In the genomic region with DNA sequence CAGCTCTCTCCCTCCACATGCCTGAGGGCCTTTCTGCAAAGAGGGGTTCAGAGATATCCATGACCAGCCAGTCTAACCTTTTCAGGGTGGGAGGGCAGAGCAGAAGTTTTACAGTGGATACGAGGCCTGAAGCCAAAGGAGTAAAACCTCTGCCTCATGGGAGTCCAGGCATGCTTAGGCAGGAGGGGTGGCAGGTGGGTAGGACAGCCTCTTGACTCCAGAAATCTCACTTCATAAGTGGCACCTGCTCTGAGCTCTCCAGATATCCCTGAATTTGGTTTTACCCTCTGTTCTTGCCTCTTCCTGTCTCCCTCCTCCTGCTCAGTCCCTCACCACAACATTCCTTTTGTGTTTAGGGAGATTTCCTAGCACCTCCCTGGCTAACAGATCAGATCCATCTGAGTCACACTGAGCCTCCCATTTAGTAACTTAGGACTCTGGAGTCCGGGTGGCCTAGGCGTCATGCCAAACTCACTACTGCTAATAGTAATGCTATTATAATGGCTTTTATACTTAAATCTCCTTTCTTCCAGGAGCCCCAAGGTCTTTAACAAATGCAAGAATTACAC, we compare ENCODE assay signal across 13 cellular contexts.
DNase-seq lines count a peak whose midpoint lies in the region; ATAC-seq, FAIRE-seq and TF ChIP-seq lines count a peak whose summit lies in the region.
"Had no signal": no experiment of that assay in that cellular context is flagged by ENCODE, and none has a peak within 500 bp of the region (broad histone marks: within the 10 kb centered on the region; RNA-seq: fewer than 3 reads in every experiment).

No MANE protein-coding gene starts in this region.

- peak overlapping the region; percentile 24 for H2AFZ ChIP-seq in IMR-90 (replicated peaks; ENCODE audit: low read length, poor library complexity)

- H2BK5ac ChIP-seq in IMR-90 (ENCODE audit: low read depth, low read length, poor library complexity, severe bottlenecking) = no peak overlapping the region

- H3K9me3 Mint-ChIP-seq in osteocyte (ENCODE audit: unreplicated experiment) = no peaks in the 10 kb centered on the region
- H3K9me3 Mint-ChIP-seq in CD4-positive, alpha-beta memory T cell = peaks cover 0 to 2% (median 0%) of the 10 kb centered on the region in 8 donors

- H4K91ac ChIP-seq in IMR-90 (ENCODE audit: insufficient read depth, low read depth, low read length) = peak overlapping the region; percentile 27; the same call in 1 of the 2 replicates

- H2BK120ac ChIP-seq in IMR-90 (ENCODE audit: low read depth, low read length) = peak overlapping the region; percentile 53; the same call in 1 of the 2 replicates

- no CpG with 5 or more reads among the region's 3 CpGs for WGBS in IMR-90 (ENCODE audit: extremely low coverage in 2 of 2, insufficient read length in 1 of 2), 2 experiments

- TF ChIP-seq CTCF in IMR-90 (conservative IDR thresholded peaks at IDR 0.05; ENCODE audit: low read depth, low read length) = no peak
- TF ChIP-seq CTCF in osteocyte (IDR thresholded peaks at IDR 0.05) = no peak

- CTCF ChIA-PET in IMR-90 (lab: Yijun Ruan, JAX) = no interaction called here
- CTCF ChIA-PET in CD4-positive, alpha-beta memory T cell (lab: Charles Lee; ENCODE audit: partially characterized antibody) = interaction anchor here (3.4 kb wide), 1 partner anchor 15 kb away, joined by 23 read pairs; no protein-coding TSS in a partner anchor

- H2AK5ac ChIP-seq in IMR-90 (ENCODE audit: low read depth, low read length) = peak overlapping the region; percentile 48; the same call in 1 of the 2 replicates

- no peaks in the 10 kb centered on the region for H3K36me3 ChIP-seq in IMR-90 (ENCODE audit: control insufficient read depth, insufficient read depth, low read length)
- H3K36me3 ChIP-seq in CD4-positive, alpha-beta memory T cell (ENCODE audit: insufficient read depth, low read length) = no peaks in the 10 kb centered on the region

- no peaks in the 10 kb centered on the region for H3K36me3 Mint-ChIP-seq in osteocyte (ENCODE audit: unreplicated experiment)
- H3K36me3 Mint-ChIP-seq in CD4-positive, alpha-beta memory T cell = no peaks in the 10 kb centered on the region

- no TSS peak for BruUV-seq in IMR-90 (replicated peaks; lab: Mats Ljungman, UMichigan)

- TF ChIP-seq POLR2A in IMR-90 (IDR thresholded peaks at IDR 0.05; ENCODE audit: low read depth, low read length) (no peak), GM12891 (IDR thresholded peaks at IDR 0.05; ENCODE audit: low read depth, low read length) (no peak)

- POLR2A ChIA-PET in IMR-90 (lab: Charles Lee; ENCODE audit: unreplicated experiment) = no interaction called here
- POLR2A ChIA-PET in CD4-positive, alpha-beta memory T cell (lab: Charles Lee; ENCODE audit: partially characterized antibody) = no interaction called here

- H3K14ac ChIP-seq in IMR-90 (replicated peaks; ENCODE audit: low read depth, low read length) = 0 out of 2 replicates have a peak overlapping the region, but pooled peaks have one; percentile 50

- no peak for TF ChIP-seq RAD21 in IMR-90 (IDR thresholded peaks at IDR 0.05; ENCODE audit: low read length)

- dilution Hi-C loops in IMR-90 (cut with HindIII; ENCODE audit: low sequenced_read_pairs, unreplicated experiment) = no loop called here

- H3K4me1 Mint-ChIP-seq in osteocyte (ENCODE audit: unreplicated experiment) = peaks cover 21% of the 10 kb centered on the region
- no peaks in the 10 kb centered on the region for H3K4me1 Mint-ChIP-seq in CD4-positive, alpha-beta memory T cell

- intact Hi-C loops in IMR-90 (cut with micrococcal nuclease) = no loop called here
- intact Hi-C loops in CD4-positive, alpha-beta memory T cell (cut with micrococcal nuclease) = no loop called here

- peak; percentile 79 for ATAC-seq in IMR-90 (ENCODE audit: low read depth)

- no peaks in the 10 kb centered on the region for H3K27me3 ChIP-seq in IMR-90 (ENCODE audit: control insufficient read depth, insufficient read depth, low read length)
- H3K27me3 ChIP-seq in CD4-positive, alpha-beta memory T cell (ENCODE audit: insufficient read depth, low read length) = no peaks in the 10 kb centered on the region

- H3K9me3 ChIP-seq in IMR-90 (ENCODE audit: control insufficient read depth, insufficient read depth, low read length) = no peaks in the 10 kb centered on the region
- H3K9me3 ChIP-seq in CD4-positive, alpha-beta memory T cell (ENCODE audit: control insufficient read depth in 1 of 2, low read length in 2 of 2) = no peaks in the 10 kb centered on the region

- no peak overlapping the region for H3K9ac ChIP-seq in IMR-90 (ENCODE audit: low read depth, low read length)

- peak overlapping the region in 1 of 2 experiments; percentile 17; a peak in 1 of 4 replicates for H4K8ac ChIP-seq in IMR-90 (ENCODE audit: low read depth in 2 of 2, low read length in 2 of 2)

- peaks cover 8% of the 10 kb centered on the region for H3K4me1 ChIP-seq in IMR-90 (ENCODE audit: control insufficient read depth, insufficient read depth, low read length)
- H3K4me1 ChIP-seq in CD4-positive, alpha-beta memory T cell (ENCODE audit: insufficient read depth, low read length) = no peaks in the 10 kb centered on the region

- H2AK9ac ChIP-seq in IMR-90 (replicated peaks; ENCODE audit: low read depth, low read length, poor library complexity) = peak overlapping the region; percentile 73

- DNase-seq in Daoy (ENCODE audit: low read depth) (peak; percentile 43), IMR-90 (peak; percentile 85), osteocyte (ENCODE audit: extremely low spot score, unreplicated experiment) (no peak), GM12891 (ENCODE audit: insufficient read length, low spot score) (no peak), cerebellum (ENCODE audit: low spot score) (no peak)
- DNase-seq in CD4-positive, alpha-beta memory T cell = no peak
- DNase-seq: activated naive CD4-positive, alpha-beta T cell treated with anti-CD3 and anti-CD28 coated beads, Interleukin-2, amount 50 U/mL, for 16 hours; DMS153; NCI-H510A; small intestine; stimulated activated CD8-positive, alpha-beta memory T cell treated with anti-CD3 and anti-CD28 coated beads, Interleukin-4, amount 100 ng/mL, for 48 hours had no signal

- H4K20me1 ChIP-seq in IMR-90 (ENCODE audit: insufficient read depth, low read length) = no peaks in the 10 kb centered on the region

- peak overlapping the region; percentile 43 for H3K4ac ChIP-seq in IMR-90 (ENCODE audit: low read depth, low read length)

- peaks cover 12% of the 10 kb centered on the region for H3K9me1 ChIP-seq in IMR-90 (ENCODE audit: insufficient read depth, low read length)

- H3K18ac ChIP-seq in IMR-90 (ENCODE audit: low read depth, low read length) = no peak overlapping the region

- no peak overlapping the region for H3K4me2 ChIP-seq in IMR-90 (ENCODE audit: low read depth, low read length)

- H3K4me3 ChIP-seq in IMR-90 (ENCODE audit: insufficient read depth, low read depth, low read length) = no peak overlapping the region
- H3K4me3 ChIP-seq in CD4-positive, alpha-beta memory T cell (ENCODE audit: low read length in 2 of 2) = no peak overlapping the region

- H3K4me3 Mint-ChIP-seq in osteocyte (ENCODE audit: unreplicated experiment) = no peak overlapping the region
- no peak overlapping the region for H3K4me3 Mint-ChIP-seq in CD4-positive, alpha-beta memory T cell

- H3K27ac Mint-ChIP-seq in osteocyte (ENCODE audit: unreplicated experiment) = peak overlapping the region; percentile 9
- H3K27ac Mint-ChIP-seq in CD4-positive, alpha-beta memory T cell = peak overlapping the region in 2 of 7 donors; percentile 39 to 48

- in situ Hi-C loops in IMR-90 (cut with MboI; ENCODE audit: low sequenced_read_pairs) = no loop called here

- H4K5ac ChIP-seq in IMR-90 (ENCODE audit: low read depth, low read length) = no peak overlapping the region

- H3K56ac ChIP-seq in IMR-90 (ENCODE audit: extremely low read depth, insufficient read depth, low read length) = no peak overlapping the region

- H2BK15ac ChIP-seq in IMR-90 (ENCODE audit: low read depth, low read length) = peak overlapping the region; percentile 10; the same call in 1 of the 3 replicates

- H3K27ac ChIP-seq in IMR-90 (ENCODE audit: insufficient read depth, low read length) = no peak overlapping the region
- no peak overlapping the region for H3K27ac ChIP-seq in CD4-positive, alpha-beta memory T cell (ENCODE audit: low read depth, low read length)

- no peaks in the 10 kb centered on the region for H3K27me3 Mint-ChIP-seq in osteocyte (ENCODE audit: unreplicated experiment)
- no peaks in the 10 kb centered on the region for H3K27me3 Mint-ChIP-seq in CD4-positive, alpha-beta memory T cell

- no peak overlapping the region for H2BK20ac ChIP-seq in IMR-90 (ENCODE audit: low read depth, low read length)

- peak; percentile 68 for FAIRE-seq in endometrium (lab: Jason Lieb, UNC)
- FAIRE-seq in GM12891 (lab: Jason Lieb, UNC) = no peak
- FAIRE-seq: GM18507, small intestine had no signal

- H3K23ac ChIP-seq in IMR-90 (ENCODE audit: low read depth, low read length) = 0 out of 2 replicates have a peak overlapping the region, but pooled peaks have one; percentile 33

- H3K79me1 ChIP-seq in IMR-90 (ENCODE audit: low read depth in 1 of 2, low read length in 2 of 2) = no peaks in the 10 kb centered on the region

TF ChIP-seq in IMR-90, 13 proteins besides CTCF, POLR2A, EP300 and RAD21 (continues in another document):
- TF ChIP-seq SMC3 (IDR thresholded peaks at IDR 0.05; ENCODE audit: low read depth, low read length) (no peak), RCOR1 (IDR thresholded peaks at IDR 0.05; ENCODE audit: insufficient replicate concordance, low read length) (no peak), RFX5 (IDR thresholded peaks at IDR 0.05; ENCODE audit: low read depth, low read length) (no peak)
- TF ChIP-seq, protein P1, sequence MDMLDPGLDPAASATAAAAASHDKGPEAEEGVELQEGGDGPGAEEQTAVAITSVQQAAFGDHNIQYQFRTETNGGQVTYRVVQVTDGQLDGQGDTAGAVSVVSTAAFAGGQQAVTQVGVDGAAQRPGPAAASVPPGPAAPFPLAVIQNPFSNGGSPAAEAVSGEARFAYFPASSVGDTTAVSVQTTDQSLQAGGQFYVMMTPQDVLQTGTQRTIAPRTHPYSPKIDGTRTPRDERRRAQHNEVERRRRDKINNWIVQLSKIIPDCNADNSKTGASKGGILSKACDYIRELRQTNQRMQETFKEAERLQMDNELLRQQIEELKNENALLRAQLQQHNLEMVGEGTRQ (IDR thresholded peaks at IDR 0.05; ENCODE audit: low read depth, low read length) = no peak

TF ChIP-seq in GM12891, 5 proteins besides CTCF, POLR2A, EP300 and RAD21:
- no peak for TF ChIP-seq PAX5 (IDR thresholded peaks at IDR 0.05; ENCODE audit: insufficient read depth, low read length, severe bottlenecking)
- no peak for TF ChIP-seq POLR2AphosphoS5 (IDR thresholded peaks at IDR 0.05; ENCODE audit: low read depth, low read length)

Comparison
In these comparisons a context has a peak if more than half of its experiments do, and no peak if none do; other contexts are left out.
1. DNase-seq: peak in Daoy (single experiment) and IMR-90 (single experiment); none in osteocyte (single experiment), CD4-positive, alpha-beta memory T cell (0 of 5), GM12891 (single experiment) and cerebellum (single experiment).